Comparison of ENCODE assay signal across 1 cellular context in genomic region chr2:16623564-16624418, GRCh38.
TF ChIP-seq lines count a peak whose summit lies in the region.

No MANE protein-coding gene starts in this region.

TF ChIP-seq in GM23338, 12 proteins besides CTCF, POLR2A, EP300 and RAD21 (continued from another document):
- TF ChIP-seq ZNF462 (CRISPR knock-in tag; IDR thresholded peaks at IDR 0.05) (no peak), JUNB (IDR thresholded peaks at IDR 0.05; ENCODE audit: unreplicated experiment) (no peak), ZNF331 (CRISPR knock-in tag; IDR thresholded peaks at IDR 0.05; ENCODE audit: low read depth) (no peak), REST (IDR thresholded peaks at IDR 0.05; ENCODE audit: unreplicated experiment) (no peak), STAT1 (IDR thresholded peaks at IDR 0.05; ENCODE audit: unreplicated experiment) (no peak), ZNF114 (CRISPR knock-in tag; IDR thresholded peaks at IDR 0.05) (no peak)
TF ChIP-seq in GM23338: peak in this region for 0.
